In genomic region chr19:37719111-37719926, GRCh38 we compare ENCODE assay signal across 8 cellular contexts. TPM values are rescaled to one million over a fixed set of nuclear protein-coding genes. Genes with fewer than 3 reads are reported as not detected.
A peak's percentile ranks its signal among the peaks of the same experiment; 100 is the strongest.
DNase-seq lines count a peak whose midpoint lies in the region; ATAC-seq and TF ChIP-seq lines count a peak whose summit lies in the region.

Gene ZNF607 (minus strand): TSS chr19:37719761. CDS start chr19:37711618, 8,143 bp downstream.

- in situ Hi-C loops in GM23248 (cut with MboI), result no loop called here

- H3F3A ChIP-seq in GM23248 (ENCODE audit: insufficient read depth), result no peaks in the 10 kb centered on the region

- no peaks in the 10 kb centered on the region for H3K9me2 ChIP-seq in GM23248 (ENCODE audit: insufficient read depth)

- peak within 1 kb of the TSS; percentile 78 for H3K4me2 ChIP-seq in GM23248 (ENCODE audit: unreplicated experiment)

- peaks cover 17% of the 10 kb centered on the region for H3K4me1 Mint-ChIP-seq in activated naive CD8-positive, alpha-beta T cell (ENCODE audit: low read depth)

- H3K9ac ChIP-seq in GM23248 (peak within 1 kb of the TSS; percentile 88), SK-N-MC (ENCODE audit: insufficient read length) (peak within 1 kb of the TSS; percentile 38)

- TF ChIP-seq EP300 in ovary (IDR thresholded peaks at IDR 0.05), result no peak

- peak; percentile 99 for ATAC-seq in Right ventricle myocardium inferior

- H3K36me3 ChIP-seq in GM23248 (ENCODE audit: low read depth) (0 out of 2 replicates have a peak, but pooled peaks cover 6% of the 10 kb centered on the region), SK-N-MC (ENCODE audit: insufficient read depth, low read length) (no peaks in the 10 kb centered on the region), ovary (no peaks in the 10 kb centered on the region), thyroid gland (no peaks in the 10 kb centered on the region)

- TF ChIP-seq POLR2A in ovary (IDR thresholded peaks at IDR 0.05) (no peak), thyroid gland (IDR thresholded peaks at IDR 0.05) (peak in 1 of 2 donors; percentile 84)

- H4K20me1 ChIP-seq in GM23248 (ENCODE audit: insufficient read depth), result no peaks in the 10 kb centered on the region

- peak within 1 kb of the TSS; percentile 99 for H2AFZ ChIP-seq in GM23248

- H3K9me3 Mint-ChIP-seq in activated naive CD8-positive, alpha-beta T cell (ENCODE audit: low read depth), result peaks cover 3% of the 10 kb centered on the region

- H3K27me3 ChIP-seq in GM23248 (replicated peaks; ENCODE audit: insufficient read depth) (no peaks in the 10 kb centered on the region), ovary (no peaks in the 10 kb centered on the region), thyroid gland (no peaks in the 10 kb centered on the region)

- H3K36me3 Mint-ChIP-seq in activated naive CD8-positive, alpha-beta T cell, result peaks cover 16% of the 10 kb centered on the region

- TF ChIP-seq CTCF in LNCaP clone FGC (IDR thresholded peaks at IDR 0.05; ENCODE audit: control insufficient read depth, extremely low read depth, insufficient read depth), result peak; percentile 62
- TF ChIP-seq CTCF in ovary (IDR thresholded peaks at IDR 0.05), result peak; percentile 58 to 63 (median 61)
- TF ChIP-seq CTCF in thyroid gland (IDR thresholded peaks at IDR 0.05), result peak in 5 of 6 experiments; percentile 44 to 80 (median 73)

- no peaks in the 10 kb centered on the region for H3K27me3 Mint-ChIP-seq in activated naive CD8-positive, alpha-beta T cell

- H3K27ac Mint-ChIP-seq in activated naive CD8-positive, alpha-beta T cell, result peak within 1 kb of the TSS; percentile 84

- 1% methylated on average over 44 to 54 of the region's 54 CpGs for WGBS in GM23248 (ENCODE audit: low coverage in 1 of 2, low lambda C conversion rate in 2 of 2, missing lambda C conversion rate in 2 of 2), 2 experiments
- 0 to 1% (median 0%) methylated on average over 39 to 54 of the region's 54 CpGs for WGBS in ovary, 3 donors
- WGBS in thyroid gland, 2 donors, result 1% methylated on average over 18 to 28 of the region's 54 CpGs

- H3K4me1 ChIP-seq in GM23248 (ENCODE audit: insufficient read depth) (0 out of 2 replicates have a peak, but pooled peaks cover 7% of the 10 kb centered on the region), ovary (ENCODE audit: insufficient read depth) (peaks cover 3% of the 10 kb centered on the region), thyroid gland (peaks cover 11 to 13% of the 10 kb centered on the region in 2 donors)

- H3K79me2 ChIP-seq in GM23248 (ENCODE audit: insufficient read depth), result peaks cover 32% of the 10 kb centered on the region

- intact Hi-C loops in Right ventricle myocardium inferior (cut with DNase I) (loop anchor here (10.0 kb wide), 1 partner anchor 65 kb away; the partner anchor contains the start of gene ZFP30), ovary (cut with DNase I) (no loop called here), thyroid gland (cut with DNase I) (no loop called here)

- DNase-seq in EH (ENCODE audit: low read depth), result peak; percentile 88
- DNase-seq in GM23248, result peak; percentile 95
- DNase-seq in LNCaP clone FGC (ENCODE audit: low read depth), result peak; percentile 90
- peak; percentile 20 for DNase-seq in SK-N-MC (ENCODE audit: low read depth, low spot score)
- peak; percentile 94 for DNase-seq in Right ventricle myocardium inferior (ENCODE audit: missing footprints)
- peak; percentile 91 to 95 (median 91) for DNase-seq in ovary
- DNase-seq in thyroid gland, result peak; percentile 93 to 95

- H3K4me3 Mint-ChIP-seq in activated naive CD8-positive, alpha-beta T cell, result peak within 1 kb of the TSS; percentile 93

- no peaks in the 10 kb centered on the region for H3K9me3 ChIP-seq in GM23248 (ENCODE audit: low read depth)
- H3K9me3 ChIP-seq in SK-N-MC (ENCODE audit: low read depth, low read length), result no peaks in the 10 kb centered on the region
- no peaks in the 10 kb centered on the region for H3K9me3 ChIP-seq in ovary
- H3K9me3 ChIP-seq in thyroid gland, result no peaks in the 10 kb centered on the region

- peak within 1 kb of the TSS; percentile 95 for H3K4me3 ChIP-seq in GM23248
- peak within 1 kb of the TSS; percentile 95 for H3K4me3 ChIP-seq in LNCaP clone FGC (ENCODE audit: low read depth, low read length)
- peak within 1 kb of the TSS; percentile 69 for H3K4me3 ChIP-seq in SK-N-MC
- H3K4me3 ChIP-seq in ovary, result peak within 1 kb of the TSS; percentile 73
- H3K4me3 ChIP-seq in thyroid gland (replicated peaks in 1 of 3), result peak within 1 kb of the TSS; percentile 40 to 96 (median 77)

- H3K27ac ChIP-seq in GM23248 (peak within 1 kb of the TSS; percentile 44), SK-N-MC (no peak within 1 kb of the TSS), ovary (peak within 1 kb of the TSS; percentile 49 to 80), thyroid gland (peak within 1 kb of the TSS; percentile 23 to 81 (median 71))

RNA-seq across cellular contexts. Expression of gene ZNF607, which starts in this region (rescaled TPM):
- 2.4 and 3.7 TPM in 2 replicates for total RNA-seq in GM23248 (2014; rRNA removed; shearing (Covaris generic))
- polyA plus RNA-seq in GM23248 (2016; fragmentation: Nextera tagmentation; extraction: Ambion mirVana) (2.2 and 2.7 TPM in 2 replicates), ovary (1 to 10 TPM; 3.4 to 7.4 TPM)
- total RNA-seq in Right ventricle myocardium inferior (6.1 TPM), ovary (10 to 100 TPM in 4 of 7 donors, 1 to 10 TPM in 3; 5.0 to 16.3 (median 11.7) TPM), thyroid gland (10 to 100 TPM in 3 of 4 donors, 1 to 10 TPM in 1; 8.0 to 15.8 (median 11.1) TPM)

Comparison
In these comparisons a context has a peak if more than half of its experiments do, and no peak if none do; other contexts are left out.
1. DNase-seq: peak in every context shown above with its lines; median percentile 95 in GM23248; 94 in Right ventricle myocardium inferior; 94 in thyroid gland; 91 in ovary; 90 in LNCaP clone FGC; 88 in EH; 20 in SK-N-MC.